31 cellular contexts compared by ENCODE assay signal in the genomic region with DNA sequence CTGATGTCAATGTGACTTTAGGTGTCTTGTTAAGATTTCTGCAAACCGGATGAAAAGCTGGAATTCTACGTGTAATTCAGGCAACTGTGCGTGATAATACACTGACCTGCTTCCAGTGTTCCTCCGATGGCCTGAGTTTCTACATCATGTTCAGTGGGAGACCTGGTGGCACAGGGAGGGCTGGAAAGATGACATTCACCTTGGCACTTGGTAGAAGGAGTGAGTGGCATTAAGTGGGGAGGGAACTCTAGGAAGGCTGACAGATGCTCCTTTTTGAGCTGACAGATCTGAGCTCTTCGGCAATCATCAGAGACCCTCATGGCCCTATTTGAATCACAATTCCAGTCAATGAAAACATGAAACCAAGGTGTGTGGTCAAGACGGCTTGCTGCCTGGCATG.
"Had no signal": no experiment of that assay in that cellular context is flagged by ENCODE, and none has a peak within 500 bp of the region (broad histone marks: within the 10 kb centered on the region; RNA-seq: fewer than 3 reads in every experiment).

No MANE protein-coding gene starts in this region.

- DNase-seq: activated effector memory CD4-positive, alpha-beta T cell treated with anti-CD3 and anti-CD28 coated beads, Interleukin-2, amount 50 U/mL, for 16 hours; activated effector memory CD4-positive, alpha-beta T cell treated with Interleukin-2 at 50 U/mL for 16 hours; activated gamma-delta T cell; activated gamma-delta T cell treated with Interleukin-2 at 50 U/mL for 16 hours; activated naive CD4-positive, alpha-beta T cell; activated naive CD4-positive, alpha-beta T cell treated with anti-CD3 and anti-CD28 coated beads for 36 hours; activated naive CD4-positive, alpha-beta T cell treated with anti-CD3 and anti-CD28 coated beads, Interleukin-2, amount 10 ng/mL, durations not matched to agents 7 days and 5 days; activated naive CD4-positive, alpha-beta T cell treated with anti-CD3 and anti-CD28 coated beads, Interleukin-2, amount 50 U/mL, for 16 hours; activated naive CD4-positive, alpha-beta T cell treated with Interleukin-2 at 50 U/mL for 16 hours; activated naive CD8-positive, alpha-beta T cell treated with anti-CD3 and anti-CD28 coated beads for 36 hours; activated naive CD8-positive, alpha-beta T cell treated with anti-CD3 and anti-CD28 coated beads, Interleukin-2, amount 10 ng/mL, durations not matched to agents 7 days and 5 days; activated naive CD8-positive, alpha-beta T cell treated with anti-CD3 and anti-CD28 coated beads, Interleukin-2, amount 50 U/mL, for 24 hours; activated T-cell treated with anti-CD3 and anti-CD28 coated beads, Interleukin-2, amount 50 U/mL, for 1 hour; activated T-cell treated with anti-CD3 and anti-CD28 coated beads, Interleukin-2, amount 50 U/mL, for 24 hours; activated T-cell treated with anti-CD3 and anti-CD28 coated beads, Interleukin-2, amount 50 U/mL, for 4 hours; activated T-cell treated with anti-CD3 and anti-CD28 coated beads, Interleukin-2, amount 50 U/mL, for 48 hours; activated T-cell treated with anti-CD3 and anti-CD28 coated beads, Interleukin-2, amount 50 U/mL, for 72 hours; adrenal gland; amniotic stem cell; amygdala; anterior cingulate cortex; aorta; body of pancreas; brain microvascular endothelial cell; central memory CD4-positive, alpha-beta T cell had no signal

- FAIRE-seq: astrocyte had no signal

- H3K36me3 ChIP-seq: adrenal gland, ascending aorta, brain microvascular endothelial cell, breast epithelium, cardiac muscle cell had no signal

- ATAC-seq: activated naive CD4-positive, alpha-beta T cell treated with anti-CD3 and anti-CD28 coated beads, Interleukin-2, amount 50 U/mL, for 72 hours; activated naive CD8-positive, alpha-beta T cell treated with anti-CD3 and anti-CD28 coated beads, Interleukin-2, amount 50 U/mL, for 24 hours; activated T-cell treated with anti-CD3 and anti-CD28 coated beads, Interleukin-2, amount 50 U/mL, for 4 hours; activated T-cell treated with anti-CD3 and anti-CD28 coated beads, Interleukin-2, amount 50 U/mL, for 72 hours; activated T-helper 17 cell treated with anti-CD3 and anti-CD28 coated beads, Interleukin-2, amount 50 U/mL, for 72 hours; body of pancreas had no signal

- H3K4me3 ChIP-seq: adrenal gland, ascending aorta, body of pancreas, breast epithelium, cardiac muscle cell had no signal
